ENCODE assay signal across 16 cellular contexts in the genomic region with DNA sequence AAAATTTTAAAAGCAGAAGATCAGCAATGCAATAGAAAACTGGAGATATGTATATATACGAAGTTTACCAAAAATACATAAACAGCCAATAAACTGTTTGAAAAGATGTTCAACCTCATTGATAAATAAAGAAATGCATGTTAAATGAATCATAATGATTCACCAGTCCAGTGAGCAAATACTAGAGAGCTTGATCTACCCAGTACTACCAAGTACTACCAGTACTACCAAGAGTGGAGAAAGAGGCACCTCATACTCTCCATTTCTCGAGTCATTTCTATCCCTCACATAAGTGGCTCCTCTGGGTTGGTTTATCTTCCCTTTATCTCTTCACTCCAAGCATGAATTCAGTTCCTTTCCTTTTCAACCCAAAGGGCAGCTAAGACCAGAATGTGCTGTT.
"Had no signal": no experiment of that assay in that cellular context is flagged by ENCODE, and none has a peak within 500 bp of the region (broad histone marks: within the 10 kb centered on the region; RNA-seq: fewer than 3 reads in every experiment).

No MANE protein-coding gene starts in this region.

- H3K9ac ChIP-seq: neural progenitor cell had no signal

- H3K4me2 ChIP-seq: neural progenitor cell had no signal

- H3K27me3 ChIP-seq: adrenal gland, gastrocnemius medialis, heart right ventricle, neural progenitor cell, ovary had no signal

- H3K27ac Mint-ChIP-seq: activated naive CD4-positive, alpha-beta T cell treated with anti-CD3 and anti-CD28 coated beads, Interleukin-2, amount 50 U/mL, for 24 hours; naive B cell; neural progenitor cell; T-helper 2 cell treated with Interferon-gamma antibody and Interleukin-4, amounts not matched to agents 5 μg/mL and 100 μg/mL, for 36 hours had no signal

- H2AFZ ChIP-seq: neural progenitor cell had no signal

- H3K36me3 ChIP-seq: adrenal gland, gastrocnemius medialis, heart right ventricle, neural progenitor cell, ovary had no signal

- H3K36me3 Mint-ChIP-seq: activated naive CD4-positive, alpha-beta T cell treated with anti-CD3 and anti-CD28 coated beads, Interleukin-2, amount 50 U/mL, for 24 hours; naive B cell; neural progenitor cell had no signal

- H3K4me1 Mint-ChIP-seq: activated naive CD4-positive, alpha-beta T cell treated with anti-CD3 and anti-CD28 coated beads, Interleukin-2, amount 50 U/mL, for 24 hours; naive B cell; neural progenitor cell had no signal

- DNase-seq: activated CD4-positive, alpha-beta T cell treated with anti-CD3 and anti-CD28 coated beads, Interleukin-2, amount 50 U/mL, for 4 hours; activated effector memory CD4-positive, alpha-beta T cell treated with Interleukin-2 at 50 U/mL for 16 hours; adrenal gland; central memory CD4-positive, alpha-beta T cell; gastrocnemius medialis; heart right ventricle; naive B cell; ovary; stimulated activated CD4-positive, alpha-beta T cell treated with anti-CD3 and anti-CD28 coated beads, Interleukin-12 subunit alpha, Interleukin-12 subunit beta, amount 100 ng/mL, for 4 hours; stimulated activated CD4-positive, alpha-beta T cell treated with anti-CD3 and anti-CD28 coated beads, Interleukin-2, amount 100 ng/mL, for 24 hours; SW 1271 had no signal

- ATAC-seq: gastrocnemius medialis, heart right ventricle had no signal

- H3K27ac ChIP-seq: adrenal gland, coronary artery, gastrocnemius medialis, heart right ventricle, neural progenitor cell, ovary had no signal

- H3K4me3 ChIP-seq: adrenal gland, coronary artery, gastrocnemius medialis, heart right ventricle, lung, neural progenitor cell, ovary had no signal

- H3K9me3 ChIP-seq: adrenal gland, gastrocnemius medialis, ovary had no signal

- H3K4me3 Mint-ChIP-seq: activated naive CD4-positive, alpha-beta T cell treated with anti-CD3 and anti-CD28 coated beads, Interleukin-2, amount 50 U/mL, for 24 hours; naive B cell; neural progenitor cell; T-helper 2 cell treated with Interferon-gamma antibody and Interleukin-4, amounts not matched to agents 5 μg/mL and 100 μg/mL, for 36 hours had no signal

- H3K9me3 Mint-ChIP-seq: activated naive CD4-positive, alpha-beta T cell treated with anti-CD3 and anti-CD28 coated beads, Interleukin-2, amount 50 U/mL, for 24 hours; T-helper 2 cell treated with Interferon-gamma antibody and Interleukin-4, amounts not matched to agents 5 μg/mL and 100 μg/mL, for 36 hours had no signal

- H3K4me1 ChIP-seq: adrenal gland, gastrocnemius medialis, neural progenitor cell had no signal
